Comparison of ENCODE assay signal across 1 cellular context in the genomic region with DNA sequence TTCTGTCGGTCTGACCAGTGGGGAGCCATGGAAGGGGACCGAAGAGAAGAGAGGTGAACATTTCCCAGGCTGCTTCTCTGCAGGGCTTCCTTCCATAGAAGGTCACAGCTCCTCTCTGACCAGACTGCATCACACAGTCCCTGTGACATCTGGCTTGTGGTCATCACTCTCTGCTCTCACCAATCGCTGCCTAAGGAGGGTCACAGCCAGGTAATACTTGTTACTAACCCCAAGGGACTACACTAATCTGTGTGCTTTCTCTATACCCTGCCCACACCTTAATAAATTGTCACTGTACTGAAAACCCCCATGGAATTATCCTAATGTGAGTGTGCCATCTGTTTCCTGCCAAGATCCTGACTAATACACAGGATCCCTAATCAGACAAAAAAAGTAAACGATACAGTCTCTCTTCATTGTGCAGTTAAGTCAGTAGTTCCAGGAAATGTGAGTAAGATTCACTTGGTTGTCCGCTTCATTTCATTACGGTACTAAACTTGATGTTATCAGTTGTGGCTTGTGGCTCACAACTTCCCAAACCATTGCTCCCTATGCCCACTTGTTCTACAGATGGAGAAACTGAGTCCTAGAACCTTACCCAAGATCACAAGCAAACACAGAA.
TF ChIP-seq lines count a peak whose summit lies in the region.

No MANE protein-coding gene starts in this region.

TF ChIP-seq in K562, 482 proteins besides CTCF, POLR2A, EP300 and RAD21 (continued from another document):
- TF ChIP-seq RNF2 (IDR thresholded peaks at IDR 0.05) = no peak
- TF ChIP-seq KLF10 (CRISPR knock-in tag; IDR thresholded peaks at IDR 0.05) = no peak
- TF ChIP-seq FOSL1 (tag; conservative IDR thresholded peaks at IDR 0.05) = peak; percentile 64
- no peak for TF ChIP-seq OTX1 (CRISPR knock-in tag; IDR thresholded peaks at IDR 0.05)
- TF ChIP-seq GATA2 (CRISPR knock-in tag; IDR thresholded peaks at IDR 0.05) = no peak
- no peak for TF ChIP-seq CHD2 (IDR thresholded peaks at IDR 0.05; ENCODE audit: low read depth, low read length)
- no peak for TF ChIP-seq DDX20 (tag; IDR thresholded peaks at IDR 0.05; ENCODE audit: low read depth)
- TF ChIP-seq NFIC (IDR thresholded peaks at IDR 0.05) = no peak
- TF ChIP-seq EHMT2 (IDR thresholded peaks at IDR 0.05) = no peak
- no peak for TF ChIP-seq HOXB6 (CRISPR knock-in tag; IDR thresholded peaks at IDR 0.05; ENCODE audit: borderline replicate concordance)
- TF ChIP-seq THRAP3 (IDR thresholded peaks at IDR 0.05; ENCODE audit: borderline replicate concordance) = no peak
- TF ChIP-seq ZNF445 (CRISPR knock-in tag; IDR thresholded peaks at IDR 0.05; ENCODE audit: low read depth) = no peak
- TF ChIP-seq, protein P1, sequence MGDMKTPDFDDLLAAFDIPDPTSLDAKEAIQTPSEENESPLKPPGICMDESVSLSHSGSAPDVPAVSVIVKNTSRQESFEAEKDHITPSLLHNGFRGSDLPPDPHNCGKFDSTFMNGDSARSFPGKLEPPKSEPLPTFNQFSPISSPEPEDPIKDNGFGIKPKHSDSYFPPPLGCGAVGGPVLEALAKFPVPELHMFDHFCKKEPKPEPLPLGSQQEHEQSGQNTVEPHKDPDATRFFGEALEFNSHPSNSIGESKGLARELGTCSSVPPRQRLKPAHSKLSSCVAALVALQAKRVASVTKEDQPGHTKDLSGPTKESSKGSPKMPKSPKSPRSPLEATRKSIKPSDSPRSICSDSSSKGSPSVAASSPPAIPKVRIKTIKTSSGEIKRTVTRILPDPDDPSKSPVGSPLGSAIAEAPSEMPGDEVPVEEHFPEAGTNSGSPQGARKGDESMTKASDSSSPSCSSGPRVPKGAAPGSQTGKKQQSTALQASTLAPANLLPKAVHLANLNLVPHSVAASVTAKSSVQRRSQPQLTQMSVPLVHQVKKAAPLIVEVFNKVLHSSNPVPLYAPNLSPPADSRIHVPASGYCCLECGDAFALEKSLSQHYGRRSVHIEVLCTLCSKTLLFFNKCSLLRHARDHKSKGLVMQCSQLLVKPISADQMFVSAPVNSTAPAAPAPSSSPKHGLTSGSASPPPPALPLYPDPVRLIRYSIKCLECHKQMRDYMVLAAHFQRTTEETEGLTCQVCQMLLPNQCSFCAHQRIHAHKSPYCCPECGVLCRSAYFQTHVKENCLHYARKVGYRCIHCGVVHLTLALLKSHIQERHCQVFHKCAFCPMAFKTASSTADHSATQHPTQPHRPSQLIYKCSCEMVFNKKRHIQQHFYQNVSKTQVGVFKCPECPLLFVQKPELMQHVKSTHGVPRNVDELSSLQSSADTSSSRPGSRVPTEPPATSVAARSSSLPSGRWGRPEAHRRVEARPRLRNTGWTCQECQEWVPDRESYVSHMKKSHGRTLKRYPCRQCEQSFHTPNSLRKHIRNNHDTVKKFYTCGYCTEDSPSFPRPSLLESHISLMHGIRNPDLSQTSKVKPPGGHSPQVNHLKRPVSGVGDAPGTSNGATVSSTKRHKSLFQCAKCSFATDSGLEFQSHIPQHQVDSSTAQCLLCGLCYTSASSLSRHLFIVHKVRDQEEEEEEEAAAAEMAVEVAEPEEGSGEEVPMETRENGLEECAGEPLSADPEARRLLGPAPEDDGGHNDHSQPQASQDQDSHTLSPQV (IDR thresholded peaks at IDR 0.05) = no peak
- no peak for TF ChIP-seq RFX5 (IDR thresholded peaks at IDR 0.05; ENCODE audit: low read depth, low read length)
